In genomic region chr17:50539762-50540440, GRCh38 we compare ENCODE assay signal across 2 cellular contexts.
TF ChIP-seq lines count a peak whose summit lies in the region.

No MANE protein-coding gene starts in this region.

TF ChIP-seq in A549, 52 proteins besides CTCF, POLR2A, EP300 and RAD21:
- no peak for TF ChIP-seq ZC3H11A (IDR thresholded peaks at IDR 0.05)
- peak; percentile 48 for TF ChIP-seq ZFP36 (IDR thresholded peaks at IDR 0.05; ENCODE audit: borderline replicate concordance, partially characterized antibody)
- TF ChIP-seq CHD4 (IDR thresholded peaks at IDR 0.05; ENCODE audit: borderline replicate concordance), result peak; percentile 59; the same call in 1 of the 2 replicates
- TF ChIP-seq CEBPB (IDR thresholded peaks at IDR 0.05), result no peak
- TF ChIP-seq KDM1A (IDR thresholded peaks at IDR 0.05; ENCODE audit: low read depth), result peak; percentile 90

TF ChIP-seq in WTC11, 78 proteins besides CTCF, POLR2A, EP300 and RAD21:
- no peak for TF ChIP-seq ZNF219 (CRISPR knock-in tag; IDR thresholded peaks at IDR 0.05; ENCODE audit: borderline replicate concordance)
- no peak for TF ChIP-seq CBFB (CRISPR knock-in tag; IDR thresholded peaks at IDR 0.05; ENCODE audit: low read depth)
